17 cellular contexts compared by ENCODE assay signal in genomic region chr12:130497991-130498390, GRCh38.
DNase-seq lines count a peak whose midpoint lies in the region; FAIRE-seq and TF ChIP-seq lines count a peak whose summit lies in the region.
"Had no signal": no experiment of that assay in that cellular context is flagged by ENCODE, and none has a peak within 500 bp of the region (broad histone marks: within the 10 kb centered on the region; RNA-seq: fewer than 3 reads in every experiment).

No MANE protein-coding gene starts in this region.

- H3K4me1 ChIP-seq in parathyroid adenoma = peaks cover 27% of the 10 kb centered on the region

- TF ChIP-seq CTCF in parathyroid adenoma (IDR thresholded peaks at IDR 0.05) = no peak

- no peak overlapping the region for H3K9ac ChIP-seq in parathyroid adenoma

- no peak overlapping the region for H3K4me2 ChIP-seq in parathyroid adenoma (ENCODE audit: low read length)

- no peak for FAIRE-seq in HTR-8/SVneo (lab: Jason Lieb, UNC)
- FAIRE-seq: G401.6, GM12892, GM19239, H54 had no signal

- H3K36me3 ChIP-seq in parathyroid adenoma (ENCODE audit: control insufficient read depth, insufficient read depth, low read length) (no peaks in the 10 kb centered on the region), MG63 (no peaks in the 10 kb centered on the region)

- peak overlapping the region; percentile 77 for H3K27ac ChIP-seq in parathyroid adenoma

- peak overlapping the region; percentile 62 for H2AFZ ChIP-seq in parathyroid adenoma

- no peaks in the 10 kb centered on the region for H3K9me3 ChIP-seq in parathyroid adenoma (ENCODE audit: control insufficient read depth, low read length)
- H3K9me3 ChIP-seq in MG63 = no peaks in the 10 kb centered on the region

- no peaks in the 10 kb centered on the region for H3K79me2 ChIP-seq in parathyroid adenoma

- DNase-seq in RKO (ENCODE audit: low spot score) = peak; percentile 27
- DNase-seq in kidney tubule cell (ENCODE audit: low spot score) = peak; percentile 13
- no peak for DNase-seq in HK-2 (ENCODE audit: unreplicated experiment)
- no peak for DNase-seq in OCI-M1 (lab: John Stamatoyannopoulos, UW)
- no peak for DNase-seq in MG63
- DNase-seq in HTR-8/SVneo (ENCODE audit: insufficient read length, low spot score) = no peak
- DNase-seq: C1 segment of cervical spinal cord; Calu3; CD4-positive, alpha-beta memory T cell; COR-L47; GOT3; HCEC 1CT had no signal

- H3K27me3 ChIP-seq in parathyroid adenoma (ENCODE audit: control insufficient read depth, insufficient read depth, low read length) = no peaks in the 10 kb centered on the region
- no peaks in the 10 kb centered on the region for H3K27me3 ChIP-seq in MG63

- no peak overlapping the region for H3K4me3 ChIP-seq in parathyroid adenoma (ENCODE audit: low read depth, low read length)
- H3K4me3 ChIP-seq in MG63 = no peak overlapping the region

Comparison
In these comparisons a context has a peak if more than half of its experiments do, and no peak if none do; other contexts are left out.
1. DNase-seq: peak in RKO (single experiment) and kidney tubule cell (single experiment); none in HK-2 (single experiment), OCI-M1 (single experiment), MG63 (single experiment) and HTR-8/SVneo (single experiment).